10 cellular contexts compared by ENCODE assay signal in the genomic region with DNA sequence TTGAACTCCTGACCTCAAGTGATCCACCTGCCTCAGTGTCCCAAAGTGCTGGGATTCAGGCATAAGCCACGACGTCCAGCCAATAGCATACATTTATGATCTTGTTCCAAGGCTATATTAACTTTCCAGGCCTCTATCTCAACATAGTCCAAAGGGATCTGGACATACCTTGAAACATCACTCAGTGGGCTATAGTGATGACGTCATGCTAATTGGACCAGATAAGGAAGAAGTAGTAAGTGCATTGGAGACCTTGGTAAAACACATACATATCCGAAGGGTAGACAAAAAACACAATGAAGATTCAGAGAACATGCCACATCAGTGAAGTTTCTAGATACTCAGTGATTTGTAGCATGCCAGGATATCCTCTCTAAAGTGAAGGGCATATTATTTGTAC. TPM values are rescaled to one million over a fixed set of nuclear protein-coding genes. Genes with fewer than 3 reads are reported as not detected.
"Had no signal": no experiment of that assay in that cellular context is flagged by ENCODE, and none has a peak within 500 bp of the region (broad histone marks: within the 10 kb centered on the region; RNA-seq: fewer than 3 reads in every experiment).

No MANE protein-coding gene starts in this region.

- H3K4me3 ChIP-seq: GM23248, HAP-1 had no signal

- H3K4me1 ChIP-seq: HAP-1 had no signal

- H3K9me3 ChIP-seq: HAP-1 had no signal

- DNase-seq: GM23248, GOT3, H7, KG1 had no signal

- H3K36me3 ChIP-seq: HAP-1 had no signal

- H2AFZ ChIP-seq: GM23248 had no signal

- H3K9ac ChIP-seq: GM23248 had no signal

- FAIRE-seq: HTR-8/SVneo had no signal

- ATAC-seq: HCT116 had no signal

- H3K27ac ChIP-seq: GM23248 had no signal

RNA-seq across cellular contexts. Expression of gene USP26, which starts 37.4 kb away (rescaled TPM):
- total RNA-seq: GM23248, H4, H7, HT-29 had no signal
- polyA plus RNA-seq: GM23248, IgD-negative memory B cell had no signal
